Comparison of ENCODE assay signal across 1 cellular context in the genomic region with DNA sequence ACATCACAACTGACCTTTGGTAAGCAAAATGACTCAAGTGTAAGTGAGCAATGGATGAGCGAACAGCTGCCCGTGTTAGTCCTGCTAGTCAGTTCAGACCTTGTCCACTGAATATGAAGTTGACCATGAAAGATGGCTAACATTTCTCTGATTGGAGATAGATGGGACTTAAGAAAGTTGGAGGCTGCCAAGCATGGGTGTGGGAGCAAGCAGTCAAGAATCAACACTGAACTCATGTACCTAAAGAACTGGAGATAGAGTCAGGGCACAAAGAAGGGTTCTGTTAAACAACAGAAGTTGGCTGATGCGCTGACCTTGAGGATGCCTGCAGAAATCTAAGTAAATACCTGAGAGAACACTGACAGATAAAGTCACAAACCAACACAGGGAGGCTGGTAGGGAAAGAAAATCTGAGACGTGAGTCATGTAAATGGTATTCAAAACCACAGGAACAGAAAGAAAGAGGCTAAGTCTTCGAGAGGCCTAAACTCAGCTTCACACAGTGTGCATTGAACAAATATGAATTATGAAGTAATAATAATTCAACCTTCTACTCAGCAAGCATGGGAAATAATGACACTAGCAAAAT.
A peak's percentile ranks its signal among the peaks of the same experiment; 100 is the strongest.
TF ChIP-seq lines count a peak whose summit lies in the region.

No MANE protein-coding gene starts in this region.

TF ChIP-seq in HCT116, 20 proteins besides CTCF, POLR2A, EP300 and RAD21 (continued from another document):
- TF ChIP-seq, protein P1, sequence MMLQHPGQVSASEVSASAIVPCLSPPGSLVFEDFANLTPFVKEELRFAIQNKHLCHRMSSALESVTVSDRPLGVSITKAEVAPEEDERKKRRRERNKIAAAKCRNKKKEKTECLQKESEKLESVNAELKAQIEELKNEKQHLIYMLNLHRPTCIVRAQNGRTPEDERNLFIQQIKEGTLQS (IDR thresholded peaks at IDR 0.05) = no peak
- TF ChIP-seq ZFX (IDR thresholded peaks at IDR 0.05) = no peak
- TF ChIP-seq SP1 (IDR thresholded peaks at IDR 0.05; ENCODE audit: low read depth) = peak; percentile 51; the same call in 1 of the 2 replicates
- peak; percentile 79 for TF ChIP-seq JUND (IDR thresholded peaks at IDR 0.05)
- peak; percentile 52; the same call in 1 of the 2 replicates for TF ChIP-seq CBX3 (IDR thresholded peaks at IDR 0.05; ENCODE audit: low read depth)
- no peak for TF ChIP-seq POLR2AphosphoS5 (IDR thresholded peaks at IDR 0.05; ENCODE audit: low read depth, low read length)
- TF ChIP-seq CEBPB (IDR thresholded peaks at IDR 0.05; ENCODE audit: low read depth) = no peak
- TF ChIP-seq TCF7L2 (IDR thresholded peaks at IDR 0.05; ENCODE audit: borderline replicate concordance, extremely low read depth, insufficient read depth, insufficient read length) = no peak
- TF ChIP-seq, protein P2, sequence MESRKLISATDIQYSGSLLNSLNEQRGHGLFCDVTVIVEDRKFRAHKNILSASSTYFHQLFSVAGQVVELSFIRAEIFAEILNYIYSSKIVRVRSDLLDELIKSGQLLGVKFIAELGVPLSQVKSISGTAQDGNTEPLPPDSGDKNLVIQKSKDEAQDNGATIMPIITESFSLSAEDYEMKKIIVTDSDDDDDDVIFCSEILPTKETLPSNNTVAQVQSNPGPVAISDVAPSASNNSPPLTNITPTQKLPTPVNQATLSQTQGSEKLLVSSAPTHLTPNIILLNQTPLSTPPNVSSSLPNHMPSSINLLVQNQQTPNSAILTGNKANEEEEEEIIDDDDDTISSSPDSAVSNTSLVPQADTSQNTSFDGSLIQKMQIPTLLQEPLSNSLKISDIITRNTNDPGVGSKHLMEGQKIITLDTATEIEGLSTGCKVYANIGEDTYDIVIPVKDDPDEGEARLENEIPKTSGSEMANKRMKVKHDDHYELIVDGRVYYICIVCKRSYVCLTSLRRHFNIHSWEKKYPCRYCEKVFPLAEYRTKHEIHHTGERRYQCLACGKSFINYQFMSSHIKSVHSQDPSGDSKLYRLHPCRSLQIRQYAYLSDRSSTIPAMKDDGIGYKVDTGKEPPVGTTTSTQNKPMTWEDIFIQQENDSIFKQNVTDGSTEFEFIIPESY (IDR thresholded peaks at IDR 0.05; ENCODE audit: extremely low read depth, insufficient replicate concordance, low read length) = no peak
